In the genomic region with DNA sequence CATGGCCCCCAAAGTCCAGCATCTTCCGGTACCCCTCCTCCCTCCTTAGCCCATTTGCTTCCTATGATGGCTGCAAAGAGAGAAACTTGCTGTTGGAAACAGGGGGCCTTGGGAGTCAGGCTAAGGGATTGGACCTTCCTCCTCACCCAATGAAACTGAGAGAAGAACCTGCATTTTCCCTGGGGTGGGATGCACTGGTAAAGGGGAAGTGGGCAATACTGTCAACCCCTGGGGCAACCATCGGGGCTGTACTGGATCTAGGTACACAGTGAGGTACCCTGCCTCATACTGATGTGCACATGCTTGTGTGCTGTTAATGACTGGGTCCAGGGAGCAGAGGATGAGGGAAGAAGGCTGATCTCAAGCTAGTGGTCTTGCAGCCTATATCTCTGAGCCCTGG, we compare ENCODE assay signal across 11 cellular contexts. TPM values are rescaled to one million over a fixed set of nuclear protein-coding genes. Genes with fewer than 3 reads are reported as not detected.
DNase-seq lines count a peak whose midpoint lies in the region; TF ChIP-seq lines count a peak whose summit lies in the region.
"Had no signal": no experiment of that assay in that cellular context is flagged by ENCODE, and none has a peak within 500 bp of the region (broad histone marks: within the 10 kb centered on the region; RNA-seq: fewer than 3 reads in every experiment).

No MANE protein-coding gene starts in this region.

- no peak overlapping the region for H3K4me3 ChIP-seq in mammary epithelial cell (replicated peaks in 1 of 3; ENCODE audit: insufficient read depth in 1 of 3, low read depth in 2 of 3, low read length in 3 of 3)
- H3K4me3 ChIP-seq: ovary had no signal

- H3K4me1 Mint-ChIP-seq in MCF 10A (ENCODE audit: insufficient read depth, unreplicated experiment): no peaks in the 10 kb centered on the region
- H3K4me1 Mint-ChIP-seq: T-helper 17 cell had no signal

- BruUV-seq in mammary epithelial cell (replicated peaks; lab: Mats Ljungman, UMichigan) (no TSS peak), MCF 10A (replicated peaks; lab: Mats Ljungman, UMichigan) (no TSS peak)

- no peaks in the 10 kb centered on the region for H3K36me3 ChIP-seq in mammary epithelial cell (ENCODE audit: insufficient read depth, low read length)
- H3K36me3 ChIP-seq: ovary had no signal

- peaks cover 10% of the 10 kb centered on the region for H3K9me3 Mint-ChIP-seq in MCF 10A (ENCODE audit: unreplicated experiment)
- H3K9me3 Mint-ChIP-seq: activated T-cell treated with anti-CD3 and anti-CD28 coated beads, Interleukin-2, amount 50 U/mL, for 4 hours; HFFc6; type B pancreatic cell had no signal

- H3K4me3 Mint-ChIP-seq in MCF 10A (ENCODE audit: unreplicated experiment): no peak overlapping the region
- H3K4me3 Mint-ChIP-seq: activated T-cell treated with anti-CD3 and anti-CD28 coated beads, Interleukin-2, amount 50 U/mL, for 4 hours; HFFc6; T-helper 17 cell; type B pancreatic cell had no signal

- no peak for TF ChIP-seq CTCF in mammary epithelial cell (conservative IDR thresholded peaks at IDR 0.05 in 1 of 2, IDR thresholded peaks at IDR 0.05 in 1 of 2; ENCODE audit: extremely low read depth in 1 of 2, insufficient read depth in 1 of 2, low read depth in 1 of 2, low read length in 2 of 2)
- no peak for TF ChIP-seq CTCF in MCF 10A (IDR thresholded peaks at IDR 0.05; ENCODE audit: unreplicated experiment)

- no peaks in the 10 kb centered on the region for H3K9me3 ChIP-seq in mammary epithelial cell (replicated peaks; ENCODE audit: insufficient read depth, low read length)
- H3K9me3 ChIP-seq: ovary had no signal

- H2AFZ ChIP-seq in mammary epithelial cell (ENCODE audit: low read depth, low read length): peak overlapping the region; percentile 46

- intact Hi-C loops in mammary epithelial cell (cut with micrococcal nuclease): loop anchor here (1.0 to 2.0 kb wide), 3 partner anchors 137 to 340 kb away; no protein-coding TSS in a partner anchor
- intact Hi-C loops in MCF 10A (cut with micrococcal nuclease): loop anchor here (1.0 to 5.0 kb wide), 3 partner anchors 138 to 341 kb away; no protein-coding TSS in a partner anchor

- no peaks in the 10 kb centered on the region for H3K79me2 ChIP-seq in mammary epithelial cell (ENCODE audit: insufficient read depth, low read length)

- CTCF ChIA-PET in mammary epithelial cell (lab: Charles Lee; ENCODE audit: low non-redundant PET) (interaction anchor here (0.8 to 1.2 kb wide), 6 partner anchors 42 to 525 kb away, joined by 4 to 19 read pairs (median 9); no protein-coding TSS in a partner anchor), MCF 10A (lab: Yijun Ruan, JAX) (interaction anchor here (0.5 to 4.6 kb wide), 28 partner anchors 8 to 740 kb away, joined by 3 to 45 read pairs (median 5); a partner anchor contains a TSS)

- 100% methylated on average over 2 of the region's 2 CpGs for WGBS in mammary epithelial cell (ENCODE audit: low coverage, missing lambda C conversion rate)

- in situ Hi-C loops in mammary epithelial cell (cut with MboI; ENCODE audit: low sequenced_read_pairs in 2 of 2): no loop called here

- DNase-seq in mammary epithelial cell (no peak), MCF 10A (ENCODE audit: unreplicated experiment) (no peak)
- no peak for DNase-seq in activated naive CD4-positive, alpha-beta T cell treated with Interleukin-2 at 50 U/mL for 16 hours

- H3K27me3 ChIP-seq in mammary epithelial cell (ENCODE audit: insufficient read depth, low read length): no peaks in the 10 kb centered on the region
- H3K27me3 ChIP-seq: ovary had no signal

- H3K4me1 ChIP-seq in mammary epithelial cell (ENCODE audit: insufficient read depth, low read length): no peaks in the 10 kb centered on the region

- dilution Hi-C loops in mammary epithelial cell (cut with HindIII; ENCODE audit: low sequenced_read_pairs): no loop called here

- no peaks in the 10 kb centered on the region for H3K36me3 Mint-ChIP-seq in MCF 10A (ENCODE audit: insufficient read depth, unreplicated experiment)

- no peak overlapping the region for H3K4me2 ChIP-seq in mammary epithelial cell (ENCODE audit: insufficient read depth, low read depth, low read length)

- H3K27ac ChIP-seq in mammary epithelial cell (ENCODE audit: insufficient read depth, low read depth, low read length) (no peak overlapping the region), temporal lobe (ENCODE audit: low read depth, low read length) (peak overlapping the region; percentile 15)
- H3K27ac ChIP-seq: ovary had no signal

- H3K9ac ChIP-seq in mammary epithelial cell (ENCODE audit: insufficient read depth, low read length): no peak overlapping the region

- no peak overlapping the region for H3K27ac Mint-ChIP-seq in MCF 10A (ENCODE audit: low read depth, unreplicated experiment)
- H3K27ac Mint-ChIP-seq: HFFc6, T-helper 17 cell, type B pancreatic cell had no signal

- H4K20me1 ChIP-seq in mammary epithelial cell (ENCODE audit: insufficient read depth, low read length): no peaks in the 10 kb centered on the region

- POLR2A ChIA-PET in MCF 10A (lab: Yijun Ruan, JAX): interaction anchor here (1.4 to 2.1 kb wide), 2 partner anchors 43 to 321 kb away, joined by 6 to 11 read pairs; no protein-coding TSS in a partner anchor

- H3K27me3 Mint-ChIP-seq in MCF 10A (ENCODE audit: insufficient read depth, unreplicated experiment): no peaks in the 10 kb centered on the region

RNA-seq across cellular contexts. Expression of a gene that starts 11.0 kb away (rescaled TPM):
- under 1 TPM in 1 of 2 donors, not detected in 1; 0.16 TPM for total RNA-seq in mammary epithelial cell
- polyA plus RNA-seq in mammary epithelial cell: 0.01 TPM
- not detected for polyA minus RNA-seq in mammary epithelial cell
- not detected in 2 replicates for total RNA-seq in MCF 10A (2022)
- 40.1 TPM for total RNA-seq in temporal lobe
- total RNA-seq: dermis blood vessel endothelial cell, HFFc6, T-helper 17 cell had no signal

RNA-seq across cellular contexts. Expression of a gene that starts 22.0 kb away (rescaled TPM):
- total RNA-seq in mammary epithelial cell (100 to 1,000 TPM in 1 of 2 donors, 10 to 100 TPM in 1; 54.7 to 132 TPM), MCF 10A (2022) (89.2 and 95.7 TPM in 2 replicates), temporal lobe (10.6 TPM)
- 129 TPM for polyA plus RNA-seq in mammary epithelial cell
- polyA minus RNA-seq in mammary epithelial cell: 144 TPM

RNA-seq across cellular contexts. Expression of a gene that starts 33.5 kb away (rescaled TPM):
- total RNA-seq in mammary epithelial cell (10 to 100 TPM; 10.7 to 10.8 TPM), MCF 10A (2022) (16.8 and 22.4 TPM in 2 replicates), temporal lobe (16.7 TPM)
- 6.5 TPM for polyA plus RNA-seq in mammary epithelial cell
- polyA minus RNA-seq in mammary epithelial cell: 30.6 TPM

RNA-seq across cellular contexts. Expression of a gene that starts 38.0 kb away (rescaled TPM):
- total RNA-seq in mammary epithelial cell (1 to 10 TPM in 1 of 2 donors, under 1 TPM in 1; 0.17 to 1.7 TPM), MCF 10A (2022) (1.8 and 2.1 TPM in 2 replicates), temporal lobe (1.5 TPM)
- 0.06 TPM for polyA plus RNA-seq in mammary epithelial cell
- polyA minus RNA-seq in mammary epithelial cell: 0.88 TPM

RNA-seq across cellular contexts. Expression of a gene that starts 46.6 kb away (rescaled TPM):
- total RNA-seq in mammary epithelial cell (under 1 TPM in 1 of 2 donors, not detected in 1; 0.89 TPM), MCF 10A (2022) (0.27 and 1.1 TPM in 2 replicates), temporal lobe (not detected)
- 0.46 TPM for polyA plus RNA-seq in mammary epithelial cell
- not detected for polyA minus RNA-seq in mammary epithelial cell
- total RNA-seq: mesenteric fat pad, T-helper 17 cell had no signal

Comparison
In these comparisons a context has a peak if more than half of its experiments do, and no peak if none do; other contexts are left out.
1. RNA of a gene that starts 11.0 kb away (total RNA-seq): 40.1 TPM in temporal lobe (single experiment); 0.16 TPM in mammary epithelial cell and not detected in MCF 10A; every median in the first group is over 10 times any median in the second.